In genomic region chr7:111239437-111239836, GRCh38 we compare ENCODE assay signal across 24 cellular contexts.
A peak's percentile ranks its signal among the peaks of the same experiment; 100 is the strongest.
DNase-seq lines count a peak whose midpoint lies in the region; TF ChIP-seq lines count a peak whose summit lies in the region.
"Had no signal": no experiment of that assay in that cellular context is flagged by ENCODE, and none has a peak within 500 bp of the region (broad histone marks: within the 10 kb centered on the region; RNA-seq: fewer than 3 reads in every experiment).

No MANE protein-coding gene starts in this region.

- BruUV-seq in mammary epithelial cell (replicated peaks; lab: Mats Ljungman, UMichigan) = no TSS peak

- no peak overlapping the region for H4K91ac ChIP-seq in mesenchymal stem cell (ENCODE audit: low read length)

- no peak overlapping the region for H3K9ac ChIP-seq in mammary epithelial cell (ENCODE audit: insufficient read depth, low read length)
- peak overlapping the region; percentile 80 for H3K9ac ChIP-seq in mesenchymal stem cell (ENCODE audit: low read length)

- no peak overlapping the region for H2BK15ac ChIP-seq in mesenchymal stem cell (ENCODE audit: low read depth, poor library complexity, severe bottlenecking)

- H3K4me2 ChIP-seq in mammary epithelial cell (ENCODE audit: insufficient read depth, low read depth, low read length) (peak overlapping the region; percentile 76), mesenchymal stem cell (ENCODE audit: low read length, poor library complexity, severe bottlenecking) (no peak overlapping the region)

- H3K36me3 ChIP-seq in left ventricle myocardium inferior (peaks cover 3% of the 10 kb centered on the region), right atrium auricular region (no peaks in the 10 kb centered on the region), mammary epithelial cell (ENCODE audit: insufficient read depth, low read length) (no peaks in the 10 kb centered on the region), mesenchymal stem cell (ENCODE audit: control insufficient read depth in 1 of 2, insufficient read depth in 2 of 2, low read depth in 1 of 2, low read length in 2 of 2) (no peaks in the 10 kb centered on the region)
- H3K36me3 ChIP-seq: adrenal gland, SJSA1 had no signal

- H3K18ac ChIP-seq in mesenchymal stem cell (ENCODE audit: low read depth in 1 of 2, low read length in 2 of 2) = no peak overlapping the region

- no peaks in the 10 kb centered on the region for H3K79me2 ChIP-seq in mammary epithelial cell (ENCODE audit: insufficient read depth, low read length)

- no peak overlapping the region for H3K23ac ChIP-seq in mesenchymal stem cell (ENCODE audit: low read length in 2 of 2)

- no peak overlapping the region for H2AK5ac ChIP-seq in mesenchymal stem cell (ENCODE audit: low read length, severe bottlenecking)

- H4K8ac ChIP-seq in mesenchymal stem cell (ENCODE audit: low read length) = no peak overlapping the region

- intact Hi-C loops in left ventricle myocardium inferior (cut with micrococcal nuclease) (no loop called here), mammary epithelial cell (cut with micrococcal nuclease) (no loop called here), head of caudate nucleus (cut with DNase I) (no loop called here)

- H3K14ac ChIP-seq in mesenchymal stem cell (ENCODE audit: low read length in 2 of 2) = no peak overlapping the region

- H2AFZ ChIP-seq in mammary epithelial cell (ENCODE audit: low read depth, low read length) = no peak overlapping the region
- H2AFZ ChIP-seq in mesenchymal stem cell (ENCODE audit: low read depth, low read length) = no peak overlapping the region

- H3K27ac ChIP-seq in left ventricle myocardium inferior (replicated peaks) (peak overlapping the region; percentile 55), right atrium auricular region (no peak overlapping the region), mammary epithelial cell (ENCODE audit: insufficient read depth, low read depth, low read length) (no peak overlapping the region), mesenchymal stem cell (ENCODE audit: low read length, poor library complexity, severe bottlenecking) (no peak overlapping the region)
- H3K27ac ChIP-seq: adrenal gland, SJSA1 had no signal

- no peaks in the 10 kb centered on the region for H4K20me1 ChIP-seq in mammary epithelial cell (ENCODE audit: insufficient read depth, low read length)

- DNase-seq in left ventricle myocardium inferior (no peak), right atrium auricular region (ENCODE audit: low spot score) (no peak), mammary epithelial cell (no peak), mesenchymal stem cell (no peak), NCI-H2029 (lab: John Stamatoyannopoulos, UW) (no peak), GM19240 (ENCODE audit: insufficient read length, low spot score) (no peak), head of caudate nucleus (no peak)
- DNase-seq in activated effector memory CD4-positive, alpha-beta T cell treated with Interleukin-2 at 50 U/mL for 16 hours = no peak
- DNase-seq: activated CD4-positive, alpha-beta T cell treated with anti-CD3 and anti-CD28 coated beads, Interleukin-2, amount 50 U/mL, for 4 hours; activated CD4-positive, CD25-positive, alpha-beta regulatory T cell; activated naive CD4-positive, alpha-beta T cell treated with anti-CD3 and anti-CD28 coated beads for 36 hours; adrenal gland; DND-41; effector CD4-positive, alpha-beta T cell; GF-D8; glutamatergic neuron; left ventricle myocardium superior; natural killer cell; NCI-H187; NCI-H510A treated with DMSO at 0.1 percent for 48 hours; occipital lobe; stimulated activated CD4-positive, alpha-beta T cell treated with anti-CD3 and anti-CD28 coated beads, Interleukin-15, amount 100 ng/mL, for 24 hours; substantia nigra had no signal

- no peak overlapping the region for H2BK5ac ChIP-seq in mesenchymal stem cell (ENCODE audit: low read depth, low read length, poor library complexity, severe bottlenecking)

- dilution Hi-C loops in mammary epithelial cell (cut with HindIII; ENCODE audit: low sequenced_read_pairs) = no loop called here

- no peak overlapping the region for H2BK120ac ChIP-seq in mesenchymal stem cell (ENCODE audit: low read depth, low read length)

- H3K79me1 ChIP-seq in mesenchymal stem cell (replicated peaks; ENCODE audit: low read length, poor library complexity, severe bottlenecking) = no peaks in the 10 kb centered on the region

- H3K4me3 ChIP-seq in left ventricle myocardium inferior = peak overlapping the region; percentile 47
- peak overlapping the region in 1 of 2 donors; percentile 27 for H3K4me3 ChIP-seq in right atrium auricular region
- no peak overlapping the region for H3K4me3 ChIP-seq in mammary epithelial cell (replicated peaks in 1 of 3; ENCODE audit: insufficient read depth in 1 of 3, low read depth in 2 of 3, low read length in 3 of 3)
- peak overlapping the region in 1 of 2 experiments; percentile 68 for H3K4me3 ChIP-seq in mesenchymal stem cell (ENCODE audit: insufficient read depth in 1 of 2, low read depth in 1 of 2, low read length in 2 of 2)
- H3K4me3 ChIP-seq: SJSA1 had no signal

- in situ Hi-C loops in mammary epithelial cell (cut with MboI; ENCODE audit: low sequenced_read_pairs in 2 of 2) = no loop called here

- H3K4ac ChIP-seq in mesenchymal stem cell (ENCODE audit: low read depth in 1 of 2, low read length in 2 of 2) = no peak overlapping the region

- no peak overlapping the region for H2BK12ac ChIP-seq in mesenchymal stem cell (ENCODE audit: low read length in 2 of 2)

- no peaks in the 10 kb centered on the region for H3K27me3 ChIP-seq in left ventricle myocardium inferior (ENCODE audit: low read depth)
- H3K27me3 ChIP-seq in right atrium auricular region = no peaks in the 10 kb centered on the region
- H3K27me3 ChIP-seq in mammary epithelial cell (ENCODE audit: insufficient read depth, low read length) = no peaks in the 10 kb centered on the region
- no peaks in the 10 kb centered on the region for H3K27me3 ChIP-seq in mesenchymal stem cell (ENCODE audit: control insufficient read depth in 1 of 2, insufficient read depth in 1 of 2, low read length in 2 of 2)
- H3K27me3 ChIP-seq: adrenal gland, SJSA1 had no signal

- H3K4me1 ChIP-seq in left ventricle myocardium inferior (peaks cover 14% of the 10 kb centered on the region), right atrium auricular region (no peaks in the 10 kb centered on the region), mammary epithelial cell (ENCODE audit: insufficient read depth, low read length) (no peaks in the 10 kb centered on the region), mesenchymal stem cell (ENCODE audit: control insufficient read depth, insufficient read depth, low read depth, low read length) (no peaks in the 10 kb centered on the region)
- H3K4me1 ChIP-seq: SJSA1 had no signal

- H3K9me3 ChIP-seq in left ventricle myocardium inferior (replicated peaks) (peaks cover 4% of the 10 kb centered on the region), right atrium auricular region (no peaks in the 10 kb centered on the region), mammary epithelial cell (replicated peaks; ENCODE audit: insufficient read depth, low read length) (no peaks in the 10 kb centered on the region), mesenchymal stem cell (ENCODE audit: control insufficient read depth, low read length) (no peaks in the 10 kb centered on the region)
- H3K9me3 ChIP-seq: adrenal gland, SJSA1 had no signal

- 7% methylated on average over 1 of the region's 1 CpG for WGBS in mammary epithelial cell (ENCODE audit: low coverage, missing lambda C conversion rate)
- no CpG with 5 or more reads among the region's 1 CpG for WGBS in mesenchymal stem cell

- CTCF ChIA-PET in mammary epithelial cell (lab: Charles Lee; ENCODE audit: low non-redundant PET) = no interaction called here

- no peak for TF ChIP-seq CTCF in left ventricle myocardium inferior (IDR thresholded peaks at IDR 0.05; ENCODE audit: borderline replicate concordance)
- TF ChIP-seq CTCF in right atrium auricular region (IDR thresholded peaks at IDR 0.05) = no peak
- TF ChIP-seq CTCF in mammary epithelial cell (conservative IDR thresholded peaks at IDR 0.05 in 1 of 2, IDR thresholded peaks at IDR 0.05 in 1 of 2; ENCODE audit: extremely low read depth in 1 of 2, insufficient read depth in 1 of 2, low read depth in 1 of 2, low read length in 2 of 2) = no peak
